11 cellular contexts compared by ENCODE assay signal in genomic region chr2:45497355-45497754, GRCh38.
DNase-seq lines count a peak whose midpoint lies in the region; ATAC-seq and TF ChIP-seq lines count a peak whose summit lies in the region.
"Had no signal": no experiment of that assay in that cellular context is flagged by ENCODE, and none has a peak within 500 bp of the region (broad histone marks: within the 10 kb centered on the region; RNA-seq: fewer than 3 reads in every experiment).

No MANE protein-coding gene starts in this region.

- H4K20me1 ChIP-seq in Karpas-422 (ENCODE audit: insufficient read depth, low read depth, low read length) = no peaks in the 10 kb centered on the region

- no peaks in the 10 kb centered on the region for H3K36me3 ChIP-seq in Karpas-422 (ENCODE audit: insufficient read depth, low read length)
- H3K36me3 ChIP-seq in left lung = peaks cover 0 to 9% of the 10 kb centered on the region in 2 donors
- H3K36me3 ChIP-seq in SJCRH30 = 0 out of 2 replicates have a peak, but pooled peaks cover 4% of the 10 kb centered on the region

- no peak overlapping the region for H2AFZ ChIP-seq in Karpas-422 (ENCODE audit: low read length)

- no peaks in the 10 kb centered on the region for H3K9me2 ChIP-seq in Karpas-422 (replicated peaks; ENCODE audit: insufficient read depth, low read length)

- H3K4me2 ChIP-seq in Karpas-422 (ENCODE audit: low read depth, low read length, poor library complexity, severe bottlenecking) = peak overlapping the region; percentile 2

- H3K9me3 ChIP-seq in Karpas-422 (ENCODE audit: low read length) = no peaks in the 10 kb centered on the region
- no peaks in the 10 kb centered on the region for H3K9me3 ChIP-seq in left lung
- peaks cover 3% of the 10 kb centered on the region; the same call in 1 of the 2 replicates for H3K9me3 ChIP-seq in SJCRH30 (replicated peaks)

- no peaks in the 10 kb centered on the region for H3K79me2 ChIP-seq in Karpas-422 (ENCODE audit: low read length)

- no peak for TF ChIP-seq CTCF in left lung (IDR thresholded peaks at IDR 0.05)

- peaks cover 53% of the 10 kb centered on the region for H3K4me1 ChIP-seq in Karpas-422 (ENCODE audit: low read length)
- H3K4me1 ChIP-seq in left lung = peaks cover 0 to 4% of the 10 kb centered on the region in 2 donors
- peaks cover 5% of the 10 kb centered on the region; the same call in 1 of the 2 replicates for H3K4me1 ChIP-seq in SJCRH30

- ATAC-seq in GM19468 (IDR thresholded peaks at IDR 0.05; ENCODE audit: extremely low read depth, unreplicated experiment) (peak; percentile 28), left lung (peak; percentile 21), GM19452 (IDR thresholded peaks at IDR 0.05; ENCODE audit: unreplicated experiment) (no peak)
- ATAC-seq: left ventricle myocardium superior had no signal

- H3K27ac ChIP-seq in Karpas-422 (ENCODE audit: low read length) (peak overlapping the region; percentile 27; the same call in 1 of the 2 replicates), left lung (no peak overlapping the region), SJCRH30 (no peak overlapping the region)

- intact Hi-C loops in left lung (cut with DNase I) = no loop called here

- H3K4me3 ChIP-seq in Karpas-422 (ENCODE audit: low read length) (no peak overlapping the region), left lung (no peak overlapping the region), SJCRH30 (no peak overlapping the region)

- H3K9ac ChIP-seq in Karpas-422 (ENCODE audit: low read length) = no peak overlapping the region

- DNase-seq in EL (peak; percentile 14), Karpas-422 (peak; percentile 63), left lung (no peak), cortex of kidney (lab: John Stamatoyannopoulos, UW) (no peak), SJCRH30 (no peak), NCI-H226 (no peak)
- DNase-seq: DND-41; effector memory CD4-positive, alpha-beta T cell; left ventricle myocardium superior had no signal

- H3K27me3 ChIP-seq in Karpas-422 (ENCODE audit: low read length) = no peaks in the 10 kb centered on the region
- no peaks in the 10 kb centered on the region for H3K27me3 ChIP-seq in left lung
- no peaks in the 10 kb centered on the region for H3K27me3 ChIP-seq in SJCRH30

Comparison
In these comparisons a context has a peak if more than half of its experiments do, and no peak if none do; other contexts are left out.
1. DNase-seq: peak in EL (single experiment) and Karpas-422 (single experiment); none in left lung (0 of 2), cortex of kidney (single experiment), SJCRH30 (0 of 2) and NCI-H226 (single experiment).